8 cellular contexts compared by ENCODE assay signal in genomic region chrX:48648299-48648698, GRCh38. TPM values are rescaled to one million over a fixed set of nuclear protein-coding genes. Genes with fewer than 3 reads are reported as not detected.
DNase-seq lines count a peak whose midpoint lies in the region; FAIRE-seq and TF ChIP-seq lines count a peak whose summit lies in the region.
"Had no signal": no experiment of that assay in that cellular context is flagged by ENCODE, and none has a peak within 500 bp of the region (broad histone marks: within the 10 kb centered on the region; RNA-seq: fewer than 3 reads in every experiment).

No MANE protein-coding gene starts in this region.

- H2BK12ac ChIP-seq in H1 (ENCODE audit: low read depth, low read length) = no peak overlapping the region

- peak; percentile 94 for FAIRE-seq in H1 (lab: Jason Lieb, UNC)

- H2AK5ac ChIP-seq in H1 (ENCODE audit: low read depth, low read length) = no peak overlapping the region
- no peak overlapping the region for H2AK5ac ChIP-seq in mesendoderm (ENCODE audit: low read length)

- intact Hi-C loops in thyroid gland (cut with DNase I) = no loop called here

- no peak overlapping the region for H3K18ac ChIP-seq in H1 (ENCODE audit: extremely low read depth, low read length)
- no peak overlapping the region for H3K18ac ChIP-seq in mesendoderm (ENCODE audit: low read length)

- H2BK15ac ChIP-seq in H1 (ENCODE audit: low read length) (no peak overlapping the region), mesendoderm (replicated peaks; ENCODE audit: low read depth) (no peak overlapping the region)

- no peaks in the 10 kb centered on the region for H3K23me2 ChIP-seq in H1 (ENCODE audit: low read depth, low read length)

- no peak overlapping the region for H4K91ac ChIP-seq in H1 (replicated peaks; ENCODE audit: insufficient read length, low read length)

- H3K4me3 ChIP-seq in GM06990 (replicated peaks; ENCODE audit: low read depth, low read length) (no peak overlapping the region), H1 (ENCODE audit: extremely low read depth in 1 of 4, insufficient read depth in 2 of 4, low read depth in 3 of 4, low read length in 4 of 4) (no peak overlapping the region), mesendoderm (ENCODE audit: low read length) (no peak overlapping the region), thyroid gland (replicated peaks in 1 of 3) (no peak overlapping the region)
- H3K4me3 ChIP-seq: upper lobe of left lung had no signal

- no peaks in the 10 kb centered on the region for H3K79me2 ChIP-seq in H1 (ENCODE audit: control insufficient read depth in 1 of 2, insufficient read depth in 2 of 2, low read length in 2 of 2)
- H3K79me2 ChIP-seq in mesendoderm (ENCODE audit: control insufficient read depth, insufficient read depth, low read length) = no peaks in the 10 kb centered on the region

- peak; percentile 64 to 71 for TF ChIP-seq RAD21 in H1 (IDR thresholded peaks at IDR 0.05 in 1 of 2, conservative IDR thresholded peaks at IDR 0.05 in 1 of 2; ENCODE audit: low read depth in 2 of 2, low read length in 2 of 2)

- no peak overlapping the region for H2AFZ ChIP-seq in H1 (ENCODE audit: low read length)

- H3K9me3 ChIP-seq in H1 (ENCODE audit: insufficient read depth in 2 of 2, low read depth in 1 of 2, low read length in 1 of 2) (no peaks in the 10 kb centered on the region), thyroid gland (no peaks in the 10 kb centered on the region)
- H3K9me3 ChIP-seq: upper lobe of left lung had no signal

- TF ChIP-seq EP300 in H1 (IDR thresholded peaks at IDR 0.05; ENCODE audit: borderline replicate concordance in 1 of 2, low read depth in 2 of 2, low read length in 2 of 2) = no peak

- no peak overlapping the region for H3K4ac ChIP-seq in H1 (replicated peaks; ENCODE audit: insufficient read length, low read depth, low read length)
- no peak overlapping the region for H3K4ac ChIP-seq in mesendoderm (ENCODE audit: low read depth, low read length)

- H3K23ac ChIP-seq in H1 (ENCODE audit: insufficient read length) (no peak overlapping the region), mesendoderm (ENCODE audit: low read length) (no peak overlapping the region)

- H2BK20ac ChIP-seq in H1 (ENCODE audit: low read length) = no peak overlapping the region

- H2BK5ac ChIP-seq in H1 (ENCODE audit: low read depth, low read length) (no peak overlapping the region), mesendoderm (ENCODE audit: low read length) (no peak overlapping the region)

- DNase-seq in GM06990 (ENCODE audit: extremely low read depth, insufficient read length) = no peak
- peak in 2 of 3 experiments; percentile 17 to 71 for DNase-seq in NCI-H1417 (lab: John Stamatoyannopoulos, UW)
- peak; percentile 50 to 54 for DNase-seq in H1 (ENCODE audit: low read depth in 1 of 2, low spot score in 2 of 2)
- peak; percentile 37 for DNase-seq in mesendoderm
- peak; percentile 24 to 34 for DNase-seq in thyroid gland
- DNase-seq in GM19238 (ENCODE audit: insufficient read length, low spot score) = no peak

- POLR2A ChIA-PET in H1 (lab: Charles Lee; ENCODE audit: partially characterized antibody) = interaction anchor here (1.1 to 1.6 kb wide), 4 partner anchors 49 to 280 kb away, joined by 3 to 4 read pairs (median 3); partner anchors contain the start of gene SLC35A2

- CTCF ChIA-PET in H1 (lab: Charles Lee; ENCODE audit: partially characterized antibody) = interaction anchor here (0.7 to 1.5 kb wide), 9 partner anchors 9 to 1326 kb away, joined by 3 to 8 read pairs (median 3); partner anchors contain the start of gene SUV39H1

- H2BK120ac ChIP-seq in H1 (replicated peaks; ENCODE audit: low read depth, low read length) (no peak overlapping the region), mesendoderm (ENCODE audit: low read depth, low read length) (no peak overlapping the region)

- H3K36me3 ChIP-seq in GM06990 (ENCODE audit: control insufficient read depth, insufficient read depth, low read length) (no peaks in the 10 kb centered on the region), H1 (ENCODE audit: control insufficient read depth in 2 of 4, insufficient read depth in 4 of 4, low read length in 3 of 4) (no peaks in the 10 kb centered on the region), mesendoderm (ENCODE audit: control insufficient read depth, insufficient read depth, low read length) (no peaks in the 10 kb centered on the region), thyroid gland (no peaks in the 10 kb centered on the region)
- H3K36me3 ChIP-seq: upper lobe of left lung had no signal

- H3K9ac ChIP-seq in H1 (replicated peaks in 1 of 4; ENCODE audit: extremely low read depth in 1 of 4, low read depth in 3 of 4, low read length in 3 of 4) = no peak overlapping the region
- no peak overlapping the region for H3K9ac ChIP-seq in mesendoderm (ENCODE audit: low read length)

- TF ChIP-seq POLR2A in H1 (IDR thresholded peaks at IDR 0.05; ENCODE audit: control extremely low read depth in 1 of 2, low read depth in 2 of 2, low read length in 2 of 2) = no peak
- TF ChIP-seq POLR2A in thyroid gland (IDR thresholded peaks at IDR 0.05) = no peak

- H3K27me3 ChIP-seq in GM06990 (replicated peaks; ENCODE audit: control insufficient read depth, insufficient read depth, low read length) (no peaks in the 10 kb centered on the region), H1 (replicated peaks in 1 of 4; ENCODE audit: control insufficient read depth in 3 of 4, extremely low read depth in 1 of 4, insufficient read depth in 3 of 4, low read length in 3 of 4) (no peaks in the 10 kb centered on the region), mesendoderm (ENCODE audit: insufficient read depth, low read length, poor library complexity) (no peaks in the 10 kb centered on the region), thyroid gland (no peaks in the 10 kb centered on the region)
- H3K27me3 ChIP-seq: upper lobe of left lung had no signal

- no peaks in the 10 kb centered on the region for H4K20me1 ChIP-seq in H1 (replicated peaks in 1 of 2; ENCODE audit: control insufficient read depth in 1 of 2, insufficient read depth in 2 of 2, low read length in 2 of 2)

- H3K4me1 ChIP-seq in H1 (replicated peaks in 1 of 4; ENCODE audit: control insufficient read depth in 3 of 4, insufficient read depth in 4 of 4, low read length in 3 of 4) (peaks cover 0 to 3% (median under 1%) of the 10 kb centered on the region in 4 experiments; a peak in 3 of 7 replicates), mesendoderm (ENCODE audit: control insufficient read depth, low read depth, low read length) (no peaks in the 10 kb centered on the region), thyroid gland (no peaks in the 10 kb centered on the region)
- H3K4me1 ChIP-seq: upper lobe of left lung had no signal

- H3K56ac ChIP-seq in H1 (replicated peaks; ENCODE audit: insufficient read length, low read depth, low read length) (no peak overlapping the region), mesendoderm (ENCODE audit: low read length) (peak overlapping the region; percentile 25)

- H4K5ac ChIP-seq in H1 (ENCODE audit: insufficient read length, low read depth, low read length) (no peak overlapping the region), mesendoderm (ENCODE audit: low read length) (no peak overlapping the region)

- TF ChIP-seq CTCF in GM06990 (IDR thresholded peaks at IDR 0.05; ENCODE audit: insufficient read depth, low read length, poor library complexity, severe bottlenecking) (peak; percentile 14), VCaP (conservative IDR thresholded peaks at IDR 0.05) (peak; percentile 39), H1 (IDR thresholded peaks at IDR 0.05; ENCODE audit: control extremely low read depth in 1 of 3, insufficient read depth in 1 of 3, low read depth in 1 of 3, low read length in 3 of 3) (peak in 2 of 3 experiments; percentile 10 to 28; a peak in 2 of 4 replicates), thyroid gland (IDR thresholded peaks at IDR 0.05) (peak in 3 of 6 experiments; percentile 7 to 38 (median 24))

- H3K4me2 ChIP-seq in H1 (ENCODE audit: insufficient read depth in 1 of 2, low read depth in 2 of 2, low read length in 2 of 2) = no peak overlapping the region
- H3K4me2 ChIP-seq in mesendoderm (ENCODE audit: low read length) = no peak overlapping the region

- H4K8ac ChIP-seq in H1 (ENCODE audit: extremely low read depth, insufficient read depth, low read length) (no peak overlapping the region), mesendoderm (ENCODE audit: low read depth, low read length) (no peak overlapping the region)

- H3K14ac ChIP-seq in H1 (ENCODE audit: insufficient read length) = no peak overlapping the region

- WGBS in H1 (ENCODE audit: extremely low coverage in 1 of 2, insufficient coverage in 1 of 2, insufficient read length in 1 of 2, insufficient replicate concordance in 2 of 2, low coverage in 1 of 2, low lambda C conversion rate in 2 of 2, missing lambda C conversion rate in 1 of 2), 2 experiments = 13% methylated on average over 6 of the region's 6 CpGs; no CpG with 5 or more reads in 1 of the 2 experiments
- no CpG with 5 or more reads among the region's 6 CpGs for WGBS in mesendoderm (ENCODE audit: extremely low coverage, insufficient coverage, low lambda C conversion rate)
- WGBS in thyroid gland, 2 donors = 9 to 12% methylated on average over 6 of the region's 6 CpGs

- no peak overlapping the region for H3K27ac ChIP-seq in VCaP
- H3K27ac ChIP-seq in H1 (ENCODE audit: low read depth, low read length) = no peak overlapping the region
- no peak overlapping the region for H3K27ac ChIP-seq in mesendoderm (ENCODE audit: low read depth, low read length)
- H3K27ac ChIP-seq in thyroid gland = no peak overlapping the region
- H3K27ac ChIP-seq: upper lobe of left lung had no signal

- no peaks in the 10 kb centered on the region for H3K79me1 ChIP-seq in H1 (ENCODE audit: low read depth, low read length)
- no peaks in the 10 kb centered on the region for H3K79me1 ChIP-seq in mesendoderm (ENCODE audit: low read length)

RNA-seq across cellular contexts. Expression of gene WAS, which starts 35.3 kb away (rescaled TPM):
- 0.63 and 0.80 TPM in 2 replicates for total RNA-seq in H1 (2021; fragmentation: NEBNext Ultra II Directional; extraction: Animal tissue kit (Norgen Biotek cat#: 25700))
- 0.65 and 0.74 TPM in 2 replicates for polyA plus RNA-seq in H1 (2011; rRNA removed)
- polyA plus RNA-seq in H1 (2011; cell fraction: cytosol; rRNA removed) = 0.47 TPM
- polyA plus RNA-seq in H1 (2011; cell fraction: nucleus; rRNA removed) = 1.3 TPM
- polyA plus RNA-seq in H1 (2012, experiment 1 of 2) = 0.29 to 1.0 TPM (median 0.69 TPM) in 4 replicates
- polyA plus RNA-seq in H1 (2012, experiment 2 of 2) = 0.29 TPM
- polyA plus RNA-seq in H1 (2013, experiment 1 of 2) = 0.30 TPM
- 0.35 TPM for polyA plus RNA-seq in H1 (2013, experiment 2 of 2)
- polyA minus RNA-seq in H1 (2011; rRNA and poly(A)+ RNA removed) = not detected in 2 replicates
- not detected for polyA minus RNA-seq in H1 (2011; cell fraction: cytosol; rRNA and poly(A)+ RNA removed)
- 0.80 TPM for polyA minus RNA-seq in H1 (2011; cell fraction: nucleus; rRNA and poly(A)+ RNA removed)
- polyA plus RNA-seq in mesendoderm (2013, experiment 1 of 2) = 0.14 TPM
- 0.28 TPM for polyA plus RNA-seq in mesendoderm (2013, experiment 2 of 2)
- 1 to 10 TPM; 1.4 to 4.8 (median 3.3) TPM for total RNA-seq in thyroid gland

RNA-seq across cellular contexts. Expression of gene SUV39H1, which starts 48.2 kb away (rescaled TPM):
- total RNA-seq in H1 (2021; fragmentation: NEBNext Ultra II Directional; extraction: Animal tissue kit (Norgen Biotek cat#: 25700)) = 14.1 and 14.8 TPM in 2 replicates
- 27.8 and 38.4 TPM in 2 replicates for polyA plus RNA-seq in H1 (2011; rRNA removed)
- 20.6 TPM for polyA plus RNA-seq in H1 (2011; cell fraction: cytosol; rRNA removed)
- 44.4 TPM for polyA plus RNA-seq in H1 (2011; cell fraction: nucleus; rRNA removed)
- polyA plus RNA-seq in H1 (2012, experiment 1 of 2) = 15.0 to 20.8 TPM (median 18.3 TPM) in 4 replicates
- polyA plus RNA-seq in H1 (2012, experiment 2 of 2) = 19.8 TPM
- polyA plus RNA-seq in H1 (2013, experiment 1 of 2) = 8.8 TPM
- 8.5 TPM for polyA plus RNA-seq in H1 (2013, experiment 2 of 2)
- 17.9 and 25.0 TPM in 2 replicates for polyA minus RNA-seq in H1 (2011; rRNA and poly(A)+ RNA removed)
- polyA minus RNA-seq in H1 (2011; cell fraction: cytosol; rRNA and poly(A)+ RNA removed) = 17.6 TPM
- polyA minus RNA-seq in H1 (2011; cell fraction: nucleus; rRNA and poly(A)+ RNA removed) = 14.1 TPM
- polyA plus RNA-seq in mesendoderm (2013, experiment 1 of 2) = 9.0 TPM
- polyA plus RNA-seq in mesendoderm (2013, experiment 2 of 2) = 8.4 TPM
- 1 to 10 TPM; 2.7 to 8.6 (median 7.1) TPM for total RNA-seq in thyroid gland

RNA-seq across cellular contexts. Expression of gene WDR13, which starts 51.0 kb away (rescaled TPM):
- 19.4 and 19.7 TPM in 2 replicates for total RNA-seq in H1 (2021; fragmentation: NEBNext Ultra II Directional; extraction: Animal tissue kit (Norgen Biotek cat#: 25700))
- 46.3 and 120 TPM in 2 replicates for polyA plus RNA-seq in H1 (2011; rRNA removed)
- 49.3 TPM for polyA plus RNA-seq in H1 (2011; cell fraction: cytosol; rRNA removed)
- 133 TPM for polyA plus RNA-seq in H1 (2011; cell fraction: nucleus; rRNA removed)
- polyA plus RNA-seq in H1 (2012, experiment 1 of 2) = 36.6 to 55.5 TPM (median 44.4 TPM) in 4 replicates
- polyA plus RNA-seq in H1 (2012, experiment 2 of 2) = 22.8 TPM
- 8.8 TPM for polyA plus RNA-seq in H1 (2013, experiment 1 of 2)
- 8.1 TPM for polyA plus RNA-seq in H1 (2013, experiment 2 of 2)
- polyA minus RNA-seq in H1 (2011; rRNA and poly(A)+ RNA removed) = 18.9 and 21.1 TPM in 2 replicates
- 22.8 TPM for polyA minus RNA-seq in H1 (2011; cell fraction: cytosol; rRNA and poly(A)+ RNA removed)
- 17.0 TPM for polyA minus RNA-seq in H1 (2011; cell fraction: nucleus; rRNA and poly(A)+ RNA removed)
- polyA plus RNA-seq in mesendoderm (2013, experiment 1 of 2) = 8.9 TPM
- polyA plus RNA-seq in mesendoderm (2013, experiment 2 of 2) = 8.7 TPM
- 100 to 1,000 TPM; 134 to 181 (median 171) TPM for total RNA-seq in thyroid gland

Comparison
In these comparisons a context has a peak if more than half of its experiments do, and no peak if none do; other contexts are left out.
1. DNase-seq: peak in NCI-H1417 (2 of 3), H1 (2 of 2), mesendoderm (single experiment) and thyroid gland (2 of 2); none in GM06990 (single experiment) and GM19238 (single experiment).